27 cellular contexts compared by ENCODE assay signal in the genomic region with DNA sequence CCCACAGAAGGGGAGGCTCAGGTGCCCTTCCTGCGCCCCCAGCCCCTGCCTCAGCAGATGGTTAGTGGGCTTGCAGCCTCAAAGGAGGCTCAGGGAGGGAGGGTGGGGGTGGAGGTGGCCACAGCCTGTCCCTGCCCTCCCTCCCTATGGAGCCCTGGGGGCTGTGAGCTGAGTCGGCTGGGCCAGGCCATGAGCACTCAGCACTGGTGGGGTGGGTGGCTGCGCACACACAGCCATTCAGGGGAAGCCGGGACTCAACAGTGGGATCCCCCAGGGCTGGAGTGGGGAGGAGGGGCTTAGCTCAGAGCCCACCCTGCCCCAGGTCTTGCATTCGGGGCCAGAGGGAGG. TPM values are rescaled to one million over a fixed set of nuclear protein-coding genes. Genes with fewer than 3 reads are reported as not detected.
"Had no signal": no experiment of that assay in that cellular context is flagged by ENCODE, and none has a peak within 500 bp of the region (broad histone marks: within the 10 kb centered on the region; RNA-seq: fewer than 3 reads in every experiment).

No MANE protein-coding gene starts in this region.

- H3K36me3 Mint-ChIP-seq: activated naive CD8-positive, alpha-beta T cell; stimulated activated memory B cell treated with anti-CD40 and anti-IgM and Interleukin-4, amounts not matched to agents 10 μg/mL and 1 μg/mL and 100 μg/mL, for 72 hours; type B pancreatic cell had no signal

- H3K27me3 ChIP-seq: cardiac muscle cell, colonic mucosa, gastrocnemius medialis, ovary, sigmoid colon, uterus had no signal

- H3K27ac ChIP-seq: cardiac muscle cell, colonic mucosa, ovary, prostate gland had no signal

- H3K4me3 ChIP-seq: cardiac muscle cell, colonic mucosa, gastrocnemius medialis, ovary, prostate gland, sigmoid colon, uterus had no signal

- H3K9me3 ChIP-seq: colonic mucosa, gastrocnemius medialis, ovary, prostate gland, sigmoid colon, uterus had no signal

- H3K4me1 ChIP-seq: prostate gland had no signal

- H3K9me3 Mint-ChIP-seq: nephron progenitor cell; stimulated activated memory B cell treated with anti-CD40 and anti-IgM and Interleukin-4, amounts not matched to agents 10 μg/mL and 1 μg/mL and 100 μg/mL, for 72 hours; stimulated activated naive CD8-positive, alpha-beta T cell treated with anti-CD3 and anti-CD28 coated beads, Interleukin-15, amount 100 ng/mL, for 72 hours; type B pancreatic cell had no signal

- H3K27me3 Mint-ChIP-seq: activated naive CD8-positive, alpha-beta T cell; stimulated activated naive CD8-positive, alpha-beta T cell treated with anti-CD3 and anti-CD28 coated beads, Interleukin-15, amount 100 ng/mL, for 72 hours had no signal

- H3K27ac Mint-ChIP-seq: activated naive CD8-positive, alpha-beta T cell; nephron progenitor cell; stimulated activated memory B cell treated with anti-CD40 and anti-IgM and Interleukin-4, amounts not matched to agents 10 μg/mL and 1 μg/mL and 100 μg/mL, for 72 hours; stimulated activated naive CD8-positive, alpha-beta T cell treated with anti-CD3 and anti-CD28 coated beads, Interleukin-15, amount 100 ng/mL, for 72 hours had no signal

- ATAC-seq: stimulated activated memory B cell treated with anti-CD40 and anti-IgM and Interleukin-4, amounts not matched to agents 10 μg/mL and 1 μg/mL and 100 μg/mL, for 72 hours; stimulated activated naive CD8-positive, alpha-beta T cell treated with anti-CD3 and anti-CD28 coated beads, Interleukin-15, amount 100 ng/mL, for 72 hours had no signal

- H3K36me3 ChIP-seq: cardiac muscle cell, colonic mucosa, gastrocnemius medialis, ovary, prostate gland, sigmoid colon, uterus had no signal

- DNase-seq: activated CD4-positive, alpha-beta T cell treated with anti-CD3 and anti-CD28 coated beads for 4 hours; activated CD4-positive, alpha-beta T cell treated with anti-CD3 and anti-CD28 coated beads, Interleukin-2, amount 50 U/mL, for 48 hours; activated CD8-positive, alpha-beta memory T cell treated with anti-CD3 and anti-CD28 coated beads for 24 hours; activated effector memory CD4-positive, alpha-beta T cell treated with Interleukin-2 at 50 U/mL for 16 hours; activated naive CD4-positive, alpha-beta T cell treated with Interleukin-2 at 50 U/mL for 16 hours; cerebellar nuclear complex; effector memory CD4-positive, alpha-beta T cell; erythroblast; glutamatergic neuron; mammary epithelial cell; retina; stimulated activated CD4-positive, alpha-beta T cell treated with anti-CD3 and anti-CD28 coated beads, Interleukin-4, amount 100 ng/mL, for 4 hours; stimulated activated CD8-positive, alpha-beta memory T cell treated with anti-CD3 and anti-CD28 coated beads, Interleukin-4, amount 100 ng/mL, for 48 hours; stimulated activated naive CD8-positive, alpha-beta T cell treated with anti-CD3 and anti-CD28 coated beads, Interleukin-15, amount 100 ng/mL, for 72 hours had no signal

- H3K4me3 Mint-ChIP-seq: activated naive CD8-positive, alpha-beta T cell; nephron progenitor cell; stimulated activated memory B cell treated with anti-CD40 and anti-IgM and Interleukin-4, amounts not matched to agents 10 μg/mL and 1 μg/mL and 100 μg/mL, for 72 hours; stimulated activated naive CD8-positive, alpha-beta T cell treated with anti-CD3 and anti-CD28 coated beads, Interleukin-15, amount 100 ng/mL, for 72 hours; type B pancreatic cell had no signal

RNA-seq across cellular contexts. Expression of gene FLRT1, which starts 50.2 kb away (rescaled TPM):
- total RNA-seq: dermis microvascular lymphatic vessel endothelial cell, gastrocnemius medialis had no signal
- polyA plus RNA-seq: keratinocyte had no signal
